28 cellular contexts compared by ENCODE assay signal in genomic region chr14:69548566-69548965, GRCh38. TPM values are rescaled to one million over a fixed set of nuclear protein-coding genes. Genes with fewer than 3 reads are reported as not detected.
"Had no signal": no experiment of that assay in that cellular context is flagged by ENCODE, and none has a peak within 500 bp of the region (broad histone marks: within the 10 kb centered on the region; RNA-seq: fewer than 3 reads in every experiment).

No MANE protein-coding gene starts in this region.

- H3K36me3 ChIP-seq: gastroesophageal sphincter, heart left ventricle, left lung, prostate gland, right atrium auricular region, stomach, thyroid gland, vagina had no signal

- H3K4me3 ChIP-seq: left lung, prostate gland, thyroid gland had no signal

- H3K9me3 Mint-ChIP-seq: natural killer cell; stimulated activated effector memory CD8-positive, alpha-beta T cell treated with anti-CD3 and anti-CD28 coated beads, Interleukin-12 subunit alpha, Interleukin-12 subunit beta, amount 100 ng/mL, for 72 hours had no signal

- H3K27ac ChIP-seq: coronary artery, epithelial cell of prostate, gastroesophageal sphincter, heart left ventricle, left lung, prostate gland, right atrium auricular region, stomach, thyroid gland, vagina had no signal

- ATAC-seq: gastroesophageal sphincter had no signal

- H3K27me3 ChIP-seq: thyroid gland, vagina had no signal

- DNase-seq: effector CD4-positive, alpha-beta T cell; heart left ventricle; hippocampal formation; left cardiac atrium; mammary epithelial cell; natural killer cell; stimulated activated CD4-positive, alpha-beta T cell treated with anti-CD3 and anti-CD28 coated beads, Interleukin-4, amount 100 ng/mL, for 24 hours; stimulated activated naive CD4-positive, alpha-beta T cell treated with Interleukin-2 at 50 U/mL for 16 hours; stomach; trophoblast cell had no signal

- H3K4me3 Mint-ChIP-seq: natural killer cell; stimulated activated effector memory CD8-positive, alpha-beta T cell treated with anti-CD3 and anti-CD28 coated beads, Interleukin-12 subunit alpha, Interleukin-12 subunit beta, amount 100 ng/mL, for 72 hours had no signal

- H3K9me3 ChIP-seq: gastroesophageal sphincter, heart left ventricle, left lung, prostate gland, right atrium auricular region, stomach, thyroid gland, vagina had no signal

- H3K27ac Mint-ChIP-seq: natural killer cell; stimulated activated effector memory CD8-positive, alpha-beta T cell treated with anti-CD3 and anti-CD28 coated beads, Interleukin-12 subunit alpha, Interleukin-12 subunit beta, amount 100 ng/mL, for 72 hours had no signal

- H3K36me3 Mint-ChIP-seq: natural killer cell had no signal

- H3K4me1 ChIP-seq: prostate gland had no signal

RNA-seq across cellular contexts. Expression of gene CCDC177, which starts 26.1 kb away (rescaled TPM):
- total RNA-seq: dermis blood vessel endothelial cell, esophagus mucosa, gastroesophageal sphincter, heart left ventricle, left cardiac atrium, left lung, mammary epithelial cell, mesenteric fat pad, mononuclear cell, natural killer cell, osteocyte, right atrium auricular region, sciatic nerve, smooth muscle cell, subcutaneous adipose tissue, thyroid gland, ureter, vagina had no signal
- polyA plus RNA-seq: mammary epithelial cell, smooth muscle cell had no signal
